8 cellular contexts compared by ENCODE assay signal in genomic region chr14:23186913-23187654, GRCh38. TPM values are rescaled to one million over a fixed set of nuclear protein-coding genes. Genes with fewer than 3 reads are reported as not detected.
DNase-seq lines count a peak whose midpoint lies in the region; ATAC-seq and TF ChIP-seq lines count a peak whose summit lies in the region.

No MANE protein-coding gene starts in this region.

- intact Hi-C loops in activated T-helper 2 cell treated with anti-CD3 and anti-CD28 coated beads, Interferon-gamma antibody, Interleukin-2, Interleukin-4, amounts not matched to agents 10 μg/mL and 5 μg/mL and 100 μg/mL, durations not matched to agents 14 hours and 24 hours and 36 hours (cut with micrococcal nuclease): loop anchor here (1.0 kb wide), 1 partner anchor 67 kb away; no protein-coding TSS in a partner anchor

- TF ChIP-seq POLR2A in NB4 (IDR thresholded peaks at IDR 0.05; ENCODE audit: extremely low read depth, insufficient read length): no peak

- H3K4me1 Mint-ChIP-seq in activated naive CD8-positive, alpha-beta T cell treated with anti-CD3 and anti-CD28 coated beads, Interleukin-2, amount 10 ng/mL, durations not matched to agents 7 days and 5 days: peaks cover 1% of the 10 kb centered on the region
- peaks cover 2% of the 10 kb centered on the region for H3K4me1 Mint-ChIP-seq in activated naive CD8-positive, alpha-beta T cell treated with anti-CD3 and anti-CD28 coated beads for 36 hours
- peaks cover 0 to 5% (median 2%) of the 10 kb centered on the region in 3 donors for H3K4me1 Mint-ChIP-seq in T-cell
- H3K4me1 Mint-ChIP-seq in activated T-helper 2 cell treated with anti-CD3 and anti-CD28 coated beads, Interferon-gamma antibody, Interleukin-2, Interleukin-4, amounts not matched to agents 10 μg/mL and 5 μg/mL and 100 μg/mL, durations not matched to agents 14 hours and 24 hours and 36 hours (ENCODE audit: low read depth): peaks cover 2% of the 10 kb centered on the region

- H3K4me3 Mint-ChIP-seq in activated naive CD8-positive, alpha-beta T cell treated with anti-CD3 and anti-CD28 coated beads, Interleukin-2, amount 10 ng/mL, durations not matched to agents 7 days and 5 days: no peak overlapping the region
- H3K4me3 Mint-ChIP-seq in activated naive CD8-positive, alpha-beta T cell treated with anti-CD3 and anti-CD28 coated beads for 36 hours: no peak overlapping the region
- H3K4me3 Mint-ChIP-seq in T-cell: no peak overlapping the region
- H3K4me3 Mint-ChIP-seq in activated T-helper 2 cell treated with anti-CD3 and anti-CD28 coated beads, Interferon-gamma antibody, Interleukin-2, Interleukin-4, amounts not matched to agents 10 μg/mL and 5 μg/mL and 100 μg/mL, durations not matched to agents 14 hours and 24 hours and 36 hours (ENCODE audit: low read depth): no peak overlapping the region

- peak; percentile 38 for ATAC-seq in activated naive CD8-positive, alpha-beta T cell treated with anti-CD3 and anti-CD28 coated beads, Interleukin-2, amount 10 ng/mL, durations not matched to agents 7 days and 5 days (ENCODE audit: low read depth)
- peak in 3 of 4 experiments; percentile 43 to 62 (median 44) for ATAC-seq in T-cell (replicated peaks in 1 of 4)
- ATAC-seq in omental fat pad (ENCODE audit: low FRiP score): no peak

- H3K4me3 ChIP-seq in NB4 (ENCODE audit: low read depth, low read length) (no peak overlapping the region), fibroblast of mammary gland (ENCODE audit: control insufficient read depth, low read depth, low read length) (no peak overlapping the region)

- CTCF ChIA-PET in T-cell (lab: Charles Lee): interaction anchor here (0.7 to 7.3 kb wide), 10 partner anchors 10 to 214 kb away, joined by 3 to 74 read pairs (median 5); no protein-coding TSS in a partner anchor

- TF ChIP-seq CTCF in NB4 (IDR thresholded peaks at IDR 0.05; ENCODE audit: low read depth, low read length) (peak; percentile 75), fibroblast of mammary gland (conservative IDR thresholded peaks at IDR 0.05; ENCODE audit: control insufficient read depth, insufficient read depth, low read depth, low read length) (peak; percentile 93), omental fat pad (IDR thresholded peaks at IDR 0.05) (peak in 2 of 3 donors; percentile 14 to 36)

- DNase-seq in activated naive CD8-positive, alpha-beta T cell treated with anti-CD3 and anti-CD28 coated beads, Interleukin-2, amount 10 ng/mL, durations not matched to agents 7 days and 5 days: no peak
- no peak for DNase-seq in activated naive CD8-positive, alpha-beta T cell treated with anti-CD3 and anti-CD28 coated beads for 36 hours
- DNase-seq in NB4 (ENCODE audit: low read depth) (peak; percentile 72), T-cell (peak in 13 of 34 experiments; percentile 6 to 21 (median 14)), fibroblast of mammary gland (ENCODE audit: low read depth) (peak; percentile 83), omental fat pad (ENCODE audit: low spot score) (no peak), mesenteric fat pad (ENCODE audit: low spot score) (no peak)
- DNase-seq in activated T-helper 2 cell treated with anti-CD3 and anti-CD28 coated beads, Interferon-gamma antibody, Interleukin-2, Interleukin-4, amounts not matched to agents 10 μg/mL and 5 μg/mL and 100 μg/mL, durations not matched to agents 14 hours and 24 hours and 36 hours (ENCODE audit: low spot score): no peak

- no peak overlapping the region for H3K27ac Mint-ChIP-seq in activated naive CD8-positive, alpha-beta T cell treated with anti-CD3 and anti-CD28 coated beads, Interleukin-2, amount 10 ng/mL, durations not matched to agents 7 days and 5 days
- H3K27ac Mint-ChIP-seq in activated naive CD8-positive, alpha-beta T cell treated with anti-CD3 and anti-CD28 coated beads for 36 hours: no peak overlapping the region
- peak overlapping the region in 1 of 2 donors; percentile 35 for H3K27ac Mint-ChIP-seq in T-cell
- no peak overlapping the region for H3K27ac Mint-ChIP-seq in activated T-helper 2 cell treated with anti-CD3 and anti-CD28 coated beads, Interferon-gamma antibody, Interleukin-2, Interleukin-4, amounts not matched to agents 10 μg/mL and 5 μg/mL and 100 μg/mL, durations not matched to agents 14 hours and 24 hours and 36 hours

- no peaks in the 10 kb centered on the region for H3K9me3 Mint-ChIP-seq in activated naive CD8-positive, alpha-beta T cell treated with anti-CD3 and anti-CD28 coated beads, Interleukin-2, amount 10 ng/mL, durations not matched to agents 7 days and 5 days
- no peaks in the 10 kb centered on the region for H3K9me3 Mint-ChIP-seq in activated naive CD8-positive, alpha-beta T cell treated with anti-CD3 and anti-CD28 coated beads for 36 hours
- H3K9me3 Mint-ChIP-seq in T-cell: no peaks in the 10 kb centered on the region
- H3K9me3 Mint-ChIP-seq in activated T-helper 2 cell treated with anti-CD3 and anti-CD28 coated beads, Interferon-gamma antibody, Interleukin-2, Interleukin-4, amounts not matched to agents 10 μg/mL and 5 μg/mL and 100 μg/mL, durations not matched to agents 14 hours and 24 hours and 36 hours: no peaks in the 10 kb centered on the region

- H3K36me3 Mint-ChIP-seq in activated naive CD8-positive, alpha-beta T cell treated with anti-CD3 and anti-CD28 coated beads, Interleukin-2, amount 10 ng/mL, durations not matched to agents 7 days and 5 days: no peaks in the 10 kb centered on the region
- H3K36me3 Mint-ChIP-seq in activated naive CD8-positive, alpha-beta T cell treated with anti-CD3 and anti-CD28 coated beads for 36 hours: no peaks in the 10 kb centered on the region
- no peaks in the 10 kb centered on the region for H3K36me3 Mint-ChIP-seq in T-cell
- no peaks in the 10 kb centered on the region for H3K36me3 Mint-ChIP-seq in activated T-helper 2 cell treated with anti-CD3 and anti-CD28 coated beads, Interferon-gamma antibody, Interleukin-2, Interleukin-4, amounts not matched to agents 10 μg/mL and 5 μg/mL and 100 μg/mL, durations not matched to agents 14 hours and 24 hours and 36 hours (ENCODE audit: low read depth)

- H3K27me3 Mint-ChIP-seq in activated naive CD8-positive, alpha-beta T cell treated with anti-CD3 and anti-CD28 coated beads, Interleukin-2, amount 10 ng/mL, durations not matched to agents 7 days and 5 days: peaks cover 11% of the 10 kb centered on the region
- H3K27me3 Mint-ChIP-seq in activated naive CD8-positive, alpha-beta T cell treated with anti-CD3 and anti-CD28 coated beads for 36 hours: no peaks in the 10 kb centered on the region
- H3K27me3 Mint-ChIP-seq in T-cell: no peaks in the 10 kb centered on the region
- peaks cover 7% of the 10 kb centered on the region for H3K27me3 Mint-ChIP-seq in activated T-helper 2 cell treated with anti-CD3 and anti-CD28 coated beads, Interferon-gamma antibody, Interleukin-2, Interleukin-4, amounts not matched to agents 10 μg/mL and 5 μg/mL and 100 μg/mL, durations not matched to agents 14 hours and 24 hours and 36 hours (ENCODE audit: low read depth)

- POLR2A ChIA-PET in activated naive CD8-positive, alpha-beta T cell treated with anti-CD3 and anti-CD28 coated beads, Interleukin-2, amount 10 ng/mL, durations not matched to agents 7 days and 5 days (lab: Charles Lee): interaction anchor here (1.2 to 2.1 kb wide), 2 partner anchors 66 to 67 kb away, joined by 3 to 9 read pairs; no protein-coding TSS in a partner anchor
- POLR2A ChIA-PET in T-cell (lab: Charles Lee): interaction anchor here (0.6 to 1.0 kb wide), 2 partner anchors 92 to 113 kb away, joined by 3 read pairs; partner anchors contain the start of gene ACIN1 (in 1 of the 2)

RNA-seq across cellular contexts. Expression of gene SLC7A8, which starts 3.6 kb away (rescaled TPM):
- total RNA-seq in activated naive CD8-positive, alpha-beta T cell treated with anti-CD3 and anti-CD28 coated beads, Interleukin-2, amount 10 ng/mL, durations not matched to agents 7 days and 5 days: 1 to 10 TPM; 1.8 to 3.1 TPM
- total RNA-seq in activated naive CD8-positive, alpha-beta T cell treated with anti-CD3 and anti-CD28 coated beads for 36 hours: 1 to 10 TPM; 2.5 to 2.8 TPM
- total RNA-seq in T-cell (1 to 10 TPM in 4 of 5 donors, under 1 TPM in 1; 0.33 to 8.1 (median 5.9) TPM), omental fat pad (100 to 1,000 TPM in 1 of 4 donors, 10 to 100 TPM in 3; 40.2 to 106 (median 92.1) TPM), mesenteric fat pad (33.4 TPM)
- 5.3 and 5.4 TPM in 2 replicates for total RNA-seq in activated T-helper 2 cell treated with anti-CD3 and anti-CD28 coated beads, Interferon-gamma antibody, Interleukin-2, Interleukin-4, amounts not matched to agents 10 μg/mL and 5 μg/mL and 100 μg/mL, durations not matched to agents 14 hours and 24 hours and 36 hours

RNA-seq across cellular contexts. Expression of gene RNF212B, which starts 50.7 kb away (rescaled TPM):
- total RNA-seq in activated naive CD8-positive, alpha-beta T cell treated with anti-CD3 and anti-CD28 coated beads, Interleukin-2, amount 10 ng/mL, durations not matched to agents 7 days and 5 days: not detected
- not detected for total RNA-seq in activated naive CD8-positive, alpha-beta T cell treated with anti-CD3 and anti-CD28 coated beads for 36 hours
- total RNA-seq in T-cell (1 to 10 TPM in 1 of 5 donors, not detected in 4; 1.1 TPM), omental fat pad (not detected), mesenteric fat pad (not detected)
- not detected in 2 replicates for total RNA-seq in activated T-helper 2 cell treated with anti-CD3 and anti-CD28 coated beads, Interferon-gamma antibody, Interleukin-2, Interleukin-4, amounts not matched to agents 10 μg/mL and 5 μg/mL and 100 μg/mL, durations not matched to agents 14 hours and 24 hours and 36 hours

Comparison
In these comparisons a context has a peak if more than half of its experiments do, and no peak if none do; other contexts are left out.
1. DNase-seq: peak in NB4 (single experiment) and fibroblast of mammary gland (single experiment); none in activated naive CD8-positive, alpha-beta T cell treated with anti-CD3 and anti-CD28 coated beads, Interleukin-2, amount 10 ng/mL, durations not matched to agents 7 days and 5 days (single experiment), activated naive CD8-positive, alpha-beta T cell treated with anti-CD3 and anti-CD28 coated beads for 36 hours (single experiment), omental fat pad (single experiment), activated T-helper 2 cell treated with anti-CD3 and anti-CD28 coated beads, Interferon-gamma antibody, Interleukin-2, Interleukin-4, amounts not matched to agents 10 μg/mL and 5 μg/mL and 100 μg/mL, durations not matched to agents 14 hours and 24 hours and 36 hours (single experiment) and mesenteric fat pad (single experiment).
2. CTCF ChIP-seq: peak in every context shown above with its lines; median percentile 93 in fibroblast of mammary gland; 75 in NB4; 25 in omental fat pad.